Comparison of ENCODE assay signal across 16 cellular contexts in the genomic region with DNA sequence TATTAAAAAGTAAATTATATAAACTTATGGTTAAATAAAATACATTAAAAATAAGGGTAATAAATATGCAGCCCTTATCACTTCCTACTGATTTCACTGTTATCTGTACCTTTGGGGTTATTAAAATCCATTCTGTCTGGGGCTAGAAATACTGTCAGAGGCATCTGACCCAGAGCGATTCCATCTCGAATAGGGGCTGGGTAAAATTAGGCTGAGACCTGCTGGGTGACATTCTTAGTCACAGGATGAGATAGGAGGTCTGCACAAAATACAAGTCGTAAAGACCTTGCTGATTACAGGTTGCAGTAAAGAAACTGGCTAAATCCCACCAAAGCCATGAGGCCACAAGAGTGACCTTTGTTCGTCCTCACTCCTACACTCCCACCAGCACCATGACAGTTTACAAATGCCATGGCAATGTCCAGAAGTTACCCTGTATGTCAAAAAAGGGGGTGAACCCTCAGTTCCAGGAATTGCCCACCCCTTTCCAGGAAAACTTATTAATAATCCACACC.
A peak's percentile ranks its signal among the peaks of the same experiment; 100 is the strongest.
DNase-seq lines count a peak whose midpoint lies in the region; ATAC-seq and TF ChIP-seq lines count a peak whose summit lies in the region.
"Had no signal": no experiment of that assay in that cellular context is flagged by ENCODE, and none has a peak within 500 bp of the region (broad histone marks: within the 10 kb centered on the region; RNA-seq: fewer than 3 reads in every experiment).

No MANE protein-coding gene starts in this region.

- no peak overlapping the region for H3K27ac Mint-ChIP-seq in GM23338
- H3K27ac Mint-ChIP-seq: B cell; CD8-positive, alpha-beta T cell had no signal

- H3F3A ChIP-seq in GM23338 (replicated peaks; ENCODE audit: low read depth): 0 out of 2 replicates have a peak, but pooled peaks cover 3% of the 10 kb centered on the region

- ATAC-seq in GM23338 (no peak), gastrocnemius medialis (no peak), GM21786 (IDR thresholded peaks at IDR 0.05; ENCODE audit: unreplicated experiment) (no peak)
- ATAC-seq: CD8-positive, alpha-beta T cell; HepG2 had no signal

- no peaks in the 10 kb centered on the region for H3K9me2 ChIP-seq in GM23338 (ENCODE audit: insufficient read depth)

- no peak overlapping the region for H2AFZ ChIP-seq in GM23338

- peaks cover 61% of the 10 kb centered on the region for H3K79me2 ChIP-seq in GM23338 (replicated peaks; ENCODE audit: insufficient read depth)

- intact Hi-C loops in gastrocnemius medialis (cut with DNase I; ENCODE audit: low total_unique reads): no loop called here

- no peaks in the 10 kb centered on the region for H3K9me3 ChIP-seq in gastrocnemius medialis
- H3K9me3 ChIP-seq: BLaER1 treated with 17β-estradiol and CSF1 and Interleukin-3, amounts not matched to agents 10 nM and 100 nM had no signal

- H3K4me1 Mint-ChIP-seq in GM23338: peaks cover 49% of the 10 kb centered on the region
- H3K4me1 Mint-ChIP-seq: B cell had no signal

- 0 out of 2 replicates have a peak overlapping the region, but pooled peaks have one; percentile 19 for H3K4me2 ChIP-seq in GM23338
- H3K4me2 ChIP-seq: BLaER1 treated with 17β-estradiol and CSF1 and Interleukin-3, amounts not matched to agents 10 nM and 100 nM had no signal

- H3K36me3 Mint-ChIP-seq in GM23338 (ENCODE audit: low read depth): peaks cover 3% of the 10 kb centered on the region; the same call in 1 of the 3 replicates
- H3K36me3 Mint-ChIP-seq: CD8-positive, alpha-beta T cell; IgD-negative memory B cell had no signal

- DNase-seq in GM23338 (ENCODE audit: low spot score) (no peak), mesenteric fat pad (ENCODE audit: low spot score) (peak; percentile 2), gastrocnemius medialis (no peak), NCI-H510A treated with DMSO at 0.1 percent for 48 hours (lab: John Stamatoyannopoulos, UW) (no peak), pons (ENCODE audit: low spot score) (no peak)
- DNase-seq: CD8-positive, alpha-beta T cell; DMS 273 treated with DMSO at 0.1 percent for 48 hours; DMS53; DND-41; EL; H9 had no signal

- no peak overlapping the region for H3K4me3 Mint-ChIP-seq in GM23338
- H3K4me3 Mint-ChIP-seq: B cell; CD8-positive, alpha-beta T cell; H9; IgD-negative memory B cell had no signal

- in situ Hi-C loops in gastrocnemius medialis (cut with MboI; ENCODE audit: low sequenced_read_pairs in 4 of 4): no loop called here

- TF ChIP-seq CTCF in GM23338 (conservative IDR thresholded peaks at IDR 0.05; ENCODE audit: low read depth in 2 of 2): no peak
- TF ChIP-seq CTCF in gastrocnemius medialis (IDR thresholded peaks at IDR 0.05 in 4 of 5, conservative IDR thresholded peaks at IDR 0.05 in 1 of 5): no peak

- H4K20me1 ChIP-seq in GM23338 (replicated peaks; ENCODE audit: insufficient read depth): peaks cover 44% of the 10 kb centered on the region
- H4K20me1 ChIP-seq: BLaER1 treated with 17β-estradiol and CSF1 and Interleukin-3, amounts not matched to agents 10 nM and 100 nM had no signal

- no peaks in the 10 kb centered on the region for H3K27me3 ChIP-seq in GM23338 (ENCODE audit: insufficient read depth)
- H3K27me3 ChIP-seq in gastrocnemius medialis: no peaks in the 10 kb centered on the region
- H3K27me3 ChIP-seq: BLaER1 treated with 17β-estradiol and CSF1 and Interleukin-3, amounts not matched to agents 10 nM and 100 nM had no signal

- H3K36me3 ChIP-seq in GM23338 (ENCODE audit: insufficient read depth) (no peaks in the 10 kb centered on the region; the same call in 1 of the 2 replicates), gastrocnemius medialis (no peaks in the 10 kb centered on the region)
- H3K36me3 ChIP-seq: BLaER1 treated with 17β-estradiol and CSF1 and Interleukin-3, amounts not matched to agents 10 nM and 100 nM had no signal

- H3K4me3 ChIP-seq in GM23338 (no peak overlapping the region), gastrocnemius medialis (no peak overlapping the region)
- H3K4me3 ChIP-seq: BLaER1 treated with 17β-estradiol and CSF1 and Interleukin-3, amounts not matched to agents 10 nM and 100 nM had no signal

- H3K27ac ChIP-seq in GM23338 (ENCODE audit: low read depth) (peak overlapping the region; percentile 71), gastrocnemius medialis (peak overlapping the region in 3 of 4 donors; percentile 6 to 42 (median 30))
- H3K27ac ChIP-seq: BLaER1 treated with 17β-estradiol and CSF1 and Interleukin-3, amounts not matched to agents 10 nM and 100 nM had no signal

- no peak for TF ChIP-seq POLR2A in gastrocnemius medialis (IDR thresholded peaks at IDR 0.05)

- peaks cover 7% of the 10 kb centered on the region for H3K27me3 Mint-ChIP-seq in GM23338 (ENCODE audit: insufficient read depth, low read depth, poor library complexity)
- H3K27me3 Mint-ChIP-seq: B cell had no signal

- H3K4me1 ChIP-seq in GM23338 (ENCODE audit: insufficient read depth): peaks cover 37% of the 10 kb centered on the region
- H3K4me1 ChIP-seq in gastrocnemius medialis: peaks cover 13 to 15% of the 10 kb centered on the region in 2 donors
- H3K4me1 ChIP-seq: BLaER1 treated with 17β-estradiol and CSF1 and Interleukin-3, amounts not matched to agents 10 nM and 100 nM had no signal

- no peaks in the 10 kb centered on the region for H3K9me3 Mint-ChIP-seq in GM23338
- H3K9me3 Mint-ChIP-seq: CD8-positive, alpha-beta T cell; H9 had no signal

TF ChIP-seq in GM23338, 12 proteins besides CTCF, POLR2A, EP300 and RAD21 (continues in another document):
- TF ChIP-seq JUNB (IDR thresholded peaks at IDR 0.05; ENCODE audit: unreplicated experiment): no peak
- no peak for TF ChIP-seq ZNF114 (CRISPR knock-in tag; IDR thresholded peaks at IDR 0.05)
- no peak for TF ChIP-seq STAT1 (IDR thresholded peaks at IDR 0.05; ENCODE audit: unreplicated experiment)
- no peak for TF ChIP-seq EZH2 (IDR thresholded peaks at IDR 0.05; ENCODE audit: low read depth, unreplicated experiment)
- TF ChIP-seq ZNF462 (CRISPR knock-in tag; IDR thresholded peaks at IDR 0.05): no peak
- no peak for TF ChIP-seq CREB1 (CRISPR knock-in tag; IDR thresholded peaks at IDR 0.05; ENCODE audit: low read depth)
